In the genomic region with DNA sequence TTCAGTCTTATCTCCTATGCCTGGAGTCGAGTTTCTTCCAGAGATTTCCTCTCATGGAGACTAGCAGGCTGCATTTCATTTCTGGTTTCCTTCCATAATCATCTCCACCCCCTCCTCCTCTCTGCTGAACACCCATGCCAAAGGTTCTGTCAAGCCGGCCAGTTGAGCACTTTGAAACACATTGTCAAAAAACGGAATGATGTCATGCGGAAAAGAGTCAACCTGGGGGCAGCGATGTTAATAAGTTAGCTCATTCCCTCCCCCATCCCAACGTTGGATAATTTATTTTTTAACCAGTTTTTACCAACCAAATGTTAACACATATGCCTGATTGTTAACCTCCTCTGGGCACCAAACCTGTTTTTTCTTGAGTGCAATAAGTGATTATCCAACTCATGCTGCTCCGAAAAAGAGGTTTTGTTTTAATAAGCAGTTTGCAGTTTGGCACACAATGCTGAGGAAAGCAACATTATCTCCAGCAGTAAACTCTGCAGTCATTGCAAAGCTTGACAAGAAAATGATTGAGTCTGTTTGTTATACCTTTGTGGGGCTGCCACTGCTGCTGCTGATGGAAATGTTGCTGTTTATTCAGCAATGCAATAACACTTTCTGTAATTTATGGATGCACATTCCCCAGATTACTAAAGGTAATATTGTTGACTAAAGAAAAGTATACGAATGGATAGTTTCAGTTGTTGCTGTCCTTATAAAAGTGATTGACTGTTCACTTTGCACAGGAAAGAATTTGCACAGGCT, we compare ENCODE assay signal across 1 cellular context.
TF ChIP-seq lines count a peak whose summit lies in the region.

No MANE protein-coding gene starts in this region.

TF ChIP-seq in HEK293, 187 proteins besides CTCF, POLR2A, EP300 and RAD21 (continued from another document and continues in another):
- TF ChIP-seq, protein P1, sequence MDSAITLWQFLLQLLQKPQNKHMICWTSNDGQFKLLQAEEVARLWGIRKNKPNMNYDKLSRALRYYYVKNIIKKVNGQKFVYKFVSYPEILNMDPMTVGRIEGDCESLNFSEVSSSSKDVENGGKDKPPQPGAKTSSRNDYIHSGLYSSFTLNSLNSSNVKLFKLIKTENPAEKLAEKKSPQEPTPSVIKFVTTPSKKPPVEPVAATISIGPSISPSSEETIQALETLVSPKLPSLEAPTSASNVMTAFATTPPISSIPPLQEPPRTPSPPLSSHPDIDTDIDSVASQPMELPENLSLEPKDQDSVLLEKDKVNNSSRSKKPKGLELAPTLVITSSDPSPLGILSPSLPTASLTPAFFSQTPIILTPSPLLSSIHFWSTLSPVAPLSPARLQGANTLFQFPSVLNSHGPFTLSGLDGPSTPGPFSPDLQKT (IDR thresholded peaks at IDR 0.05; ENCODE audit: borderline replicate concordance, low read depth, low read length), result no peak
- peak; percentile 89 for TF ChIP-seq GFI1B (tag by site-specific recombination; IDR thresholded peaks at IDR 0.05)
- no peak for TF ChIP-seq ZFP41 (tag by site-specific recombination; IDR thresholded peaks at IDR 0.05; ENCODE audit: borderline replicate concordance)
- peak; percentile 77 for TF ChIP-seq ZNF2 (tag by site-specific recombination; IDR thresholded peaks at IDR 0.05)
- TF ChIP-seq, protein P2, sequence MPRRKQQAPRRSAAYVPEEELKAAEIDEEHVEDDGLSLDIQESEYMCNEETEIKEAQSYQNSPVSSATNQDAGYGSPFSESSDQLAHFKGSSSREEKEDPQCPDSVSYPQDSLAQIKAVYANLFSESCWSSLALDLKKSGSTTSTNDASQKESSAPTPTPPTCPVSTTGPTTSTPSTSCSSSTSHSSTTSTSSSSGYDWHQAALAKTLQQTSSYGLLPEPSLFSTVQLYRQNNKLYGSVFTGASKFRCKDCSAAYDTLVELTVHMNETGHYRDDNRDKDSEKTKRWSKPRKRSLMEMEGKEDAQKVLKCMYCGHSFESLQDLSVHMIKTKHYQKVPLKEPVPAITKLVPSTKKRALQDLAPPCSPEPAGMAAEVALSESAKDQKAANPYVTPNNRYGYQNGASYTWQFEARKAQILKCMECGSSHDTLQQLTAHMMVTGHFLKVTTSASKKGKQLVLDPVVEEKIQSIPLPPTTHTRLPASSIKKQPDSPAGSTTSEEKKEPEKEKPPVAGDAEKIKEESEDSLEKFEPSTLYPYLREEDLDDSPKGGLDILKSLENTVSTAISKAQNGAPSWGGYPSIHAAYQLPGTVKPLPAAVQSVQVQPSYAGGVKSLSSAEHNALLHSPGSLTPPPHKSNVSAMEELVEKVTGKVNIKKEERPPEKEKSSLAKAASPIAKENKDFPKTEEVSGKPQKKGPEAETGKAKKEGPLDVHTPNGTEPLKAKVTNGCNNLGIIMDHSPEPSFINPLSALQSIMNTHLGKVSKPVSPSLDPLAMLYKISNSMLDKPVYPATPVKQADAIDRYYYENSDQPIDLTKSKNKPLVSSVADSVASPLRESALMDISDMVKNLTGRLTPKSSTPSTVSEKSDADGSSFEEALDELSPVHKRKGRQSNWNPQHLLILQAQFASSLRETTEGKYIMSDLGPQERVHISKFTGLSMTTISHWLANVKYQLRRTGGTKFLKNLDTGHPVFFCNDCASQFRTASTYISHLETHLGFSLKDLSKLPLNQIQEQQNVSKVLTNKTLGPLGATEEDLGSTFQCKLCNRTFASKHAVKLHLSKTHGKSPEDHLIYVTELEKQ (tag by site-specific recombination; IDR thresholded peaks at IDR 0.05; ENCODE audit: borderline replicate concordance), result no peak; the same call in none of the 2 replicates
- TF ChIP-seq, protein P3, sequence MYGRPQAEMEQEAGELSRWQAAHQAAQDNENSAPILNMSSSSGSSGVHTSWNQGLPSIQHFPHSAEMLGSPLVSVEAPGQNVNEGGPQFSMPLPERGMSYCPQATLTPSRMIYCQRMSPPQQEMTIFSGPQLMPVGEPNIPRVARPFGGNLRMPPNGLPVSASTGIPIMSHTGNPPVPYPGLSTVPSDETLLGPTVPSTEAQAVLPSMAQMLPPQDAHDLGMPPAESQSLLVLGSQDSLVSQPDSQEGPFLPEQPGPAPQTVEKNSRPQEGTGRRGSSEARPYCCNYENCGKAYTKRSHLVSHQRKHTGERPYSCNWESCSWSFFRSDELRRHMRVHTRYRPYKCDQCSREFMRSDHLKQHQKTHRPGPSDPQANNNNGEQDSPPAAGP (tag by site-specific recombination; IDR thresholded peaks at IDR 0.05), result peak; percentile 61; the same call in 1 of the 2 replicates
- TF ChIP-seq, protein P4, sequence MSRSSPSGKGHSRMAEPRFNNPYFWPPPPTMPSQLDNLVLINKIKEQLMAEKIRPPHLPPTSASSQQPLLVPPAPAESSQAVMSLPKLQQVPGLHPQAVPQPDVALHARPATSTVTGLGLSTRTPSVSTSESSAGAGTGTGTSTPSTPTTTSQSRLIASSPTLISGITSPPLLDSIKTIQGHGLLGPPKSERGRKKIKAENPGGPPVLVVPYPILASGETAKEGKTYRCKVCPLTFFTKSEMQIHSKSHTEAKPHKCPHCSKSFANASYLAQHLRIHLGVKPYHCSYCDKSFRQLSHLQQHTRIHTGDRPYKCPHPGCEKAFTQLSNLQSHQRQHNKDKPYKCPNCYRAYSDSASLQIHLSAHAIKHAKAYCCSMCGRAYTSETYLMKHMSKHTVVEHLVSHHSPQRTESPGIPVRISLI (tag by site-specific recombination; IDR thresholded peaks at IDR 0.05), result peak; percentile 69; the same call in 1 of the 2 replicates
- TF ChIP-seq ZNF48 (tag by site-specific recombination; IDR thresholded peaks at IDR 0.05), result no peak
- TF ChIP-seq, protein P5, sequence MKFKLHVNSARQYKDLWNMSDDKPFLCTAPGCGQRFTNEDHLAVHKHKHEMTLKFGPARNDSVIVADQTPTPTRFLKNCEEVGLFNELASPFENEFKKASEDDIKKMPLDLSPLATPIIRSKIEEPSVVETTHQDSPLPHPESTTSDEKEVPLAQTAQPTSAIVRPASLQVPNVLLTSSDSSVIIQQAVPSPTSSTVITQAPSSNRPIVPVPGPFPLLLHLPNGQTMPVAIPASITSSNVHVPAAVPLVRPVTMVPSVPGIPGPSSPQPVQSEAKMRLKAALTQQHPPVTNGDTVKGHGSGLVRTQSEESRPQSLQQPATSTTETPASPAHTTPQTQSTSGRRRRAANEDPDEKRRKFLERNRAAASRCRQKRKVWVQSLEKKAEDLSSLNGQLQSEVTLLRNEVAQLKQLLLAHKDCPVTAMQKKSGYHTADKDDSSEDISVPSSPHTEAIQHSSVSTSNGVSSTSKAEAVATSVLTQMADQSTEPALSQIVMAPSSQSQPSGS (tag by site-specific recombination; IDR thresholded peaks at IDR 0.05; ENCODE audit: low read depth), result peak; percentile 97
- no peak for TF ChIP-seq ZNF140 (tag by site-specific recombination; IDR thresholded peaks at IDR 0.05)
- TF ChIP-seq ZNF610 (tag by site-specific recombination; IDR thresholded peaks at IDR 0.05; ENCODE audit: borderline replicate concordance), result no peak
- no peak for TF ChIP-seq ZNF211 (tag by site-specific recombination; IDR thresholded peaks at IDR 0.05; ENCODE audit: low read depth)
- no peak for TF ChIP-seq ZNF677 (tag by site-specific recombination; IDR thresholded peaks at IDR 0.05)
- TF ChIP-seq MZF1 (tag by site-specific recombination; IDR thresholded peaks at IDR 0.05; ENCODE audit: borderline replicate concordance), result peak; percentile 77; the same call in 1 of the 2 replicates
- no peak for TF ChIP-seq ZNF214 (tag by site-specific recombination; IDR thresholded peaks at IDR 0.05; ENCODE audit: borderline replicate concordance)
- no peak for TF ChIP-seq ZNF311 (tag by site-specific recombination; IDR thresholded peaks at IDR 0.05; ENCODE audit: borderline replicate concordance)
- no peak for TF ChIP-seq KLF16 (tag by site-specific recombination; IDR thresholded peaks at IDR 0.05)
- TF ChIP-seq SP7 (tag by site-specific recombination; IDR thresholded peaks at IDR 0.05), result peak; percentile 97
- TF ChIP-seq, protein P6, sequence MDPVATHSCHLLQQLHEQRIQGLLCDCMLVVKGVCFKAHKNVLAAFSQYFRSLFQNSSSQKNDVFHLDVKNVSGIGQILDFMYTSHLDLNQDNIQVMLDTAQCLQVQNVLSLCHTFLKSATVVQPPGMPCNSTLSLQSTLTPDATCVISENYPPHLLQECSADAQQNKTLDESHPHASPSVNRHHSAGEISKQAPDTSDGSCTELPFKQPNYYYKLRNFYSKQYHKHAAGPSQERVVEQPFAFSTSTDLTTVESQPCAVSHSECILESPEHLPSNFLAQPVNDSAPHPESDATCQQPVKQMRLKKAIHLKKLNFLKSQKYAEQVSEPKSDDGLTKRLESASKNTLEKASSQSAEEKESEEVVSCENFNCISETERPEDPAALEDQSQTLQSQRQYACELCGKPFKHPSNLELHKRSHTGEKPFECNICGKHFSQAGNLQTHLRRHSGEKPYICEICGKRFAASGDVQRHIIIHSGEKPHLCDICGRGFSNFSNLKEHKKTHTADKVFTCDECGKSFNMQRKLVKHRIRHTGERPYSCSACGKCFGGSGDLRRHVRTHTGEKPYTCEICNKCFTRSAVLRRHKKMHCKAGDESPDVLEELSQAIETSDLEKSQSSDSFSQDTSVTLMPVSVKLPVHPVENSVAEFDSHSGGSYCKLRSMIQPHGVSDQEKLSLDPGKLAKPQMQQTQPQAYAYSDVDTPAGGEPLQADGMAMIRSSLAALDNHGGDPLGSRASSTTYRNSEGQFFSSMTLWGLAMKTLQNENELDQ (tag by site-specific recombination; IDR thresholded peaks at IDR 0.05; ENCODE audit: low read depth), result no peak
- peak; percentile 95 for TF ChIP-seq ZXDB (tag by site-specific recombination; IDR thresholded peaks at IDR 0.05)
- no peak for TF ChIP-seq ZNF747 (tag by site-specific recombination; IDR thresholded peaks at IDR 0.05)
- peak; percentile 45; the same call in 1 of the 2 replicates for TF ChIP-seq ZNF324 (tag by site-specific recombination; IDR thresholded peaks at IDR 0.05)
- no peak for TF ChIP-seq ZNF623 (tag by site-specific recombination; IDR thresholded peaks at IDR 0.05)
- TF ChIP-seq, protein P7, sequence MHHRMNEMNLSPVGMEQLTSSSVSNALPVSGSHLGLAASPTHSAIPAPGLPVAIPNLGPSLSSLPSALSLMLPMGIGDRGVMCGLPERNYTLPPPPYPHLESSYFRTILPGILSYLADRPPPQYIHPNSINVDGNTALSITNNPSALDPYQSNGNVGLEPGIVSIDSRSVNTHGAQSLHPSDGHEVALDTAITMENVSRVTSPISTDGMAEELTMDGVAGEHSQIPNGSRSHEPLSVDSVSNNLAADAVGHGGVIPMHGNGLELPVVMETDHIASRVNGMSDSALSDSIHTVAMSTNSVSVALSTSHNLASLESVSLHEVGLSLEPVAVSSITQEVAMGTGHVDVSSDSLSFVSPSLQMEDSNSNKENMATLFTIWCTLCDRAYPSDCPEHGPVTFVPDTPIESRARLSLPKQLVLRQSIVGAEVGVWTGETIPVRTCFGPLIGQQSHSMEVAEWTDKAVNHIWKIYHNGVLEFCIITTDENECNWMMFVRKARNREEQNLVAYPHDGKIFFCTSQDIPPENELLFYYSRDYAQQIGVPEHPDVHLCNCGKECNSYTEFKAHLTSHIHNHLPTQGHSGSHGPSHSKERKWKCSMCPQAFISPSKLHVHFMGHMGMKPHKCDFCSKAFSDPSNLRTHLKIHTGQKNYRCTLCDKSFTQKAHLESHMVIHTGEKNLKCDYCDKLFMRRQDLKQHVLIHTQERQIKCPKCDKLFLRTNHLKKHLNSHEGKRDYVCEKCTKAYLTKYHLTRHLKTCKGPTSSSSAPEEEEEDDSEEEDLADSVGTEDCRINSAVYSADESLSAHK (tag by site-specific recombination; IDR thresholded peaks at IDR 0.05), result peak; percentile 89
- TF ChIP-seq, protein P8, sequence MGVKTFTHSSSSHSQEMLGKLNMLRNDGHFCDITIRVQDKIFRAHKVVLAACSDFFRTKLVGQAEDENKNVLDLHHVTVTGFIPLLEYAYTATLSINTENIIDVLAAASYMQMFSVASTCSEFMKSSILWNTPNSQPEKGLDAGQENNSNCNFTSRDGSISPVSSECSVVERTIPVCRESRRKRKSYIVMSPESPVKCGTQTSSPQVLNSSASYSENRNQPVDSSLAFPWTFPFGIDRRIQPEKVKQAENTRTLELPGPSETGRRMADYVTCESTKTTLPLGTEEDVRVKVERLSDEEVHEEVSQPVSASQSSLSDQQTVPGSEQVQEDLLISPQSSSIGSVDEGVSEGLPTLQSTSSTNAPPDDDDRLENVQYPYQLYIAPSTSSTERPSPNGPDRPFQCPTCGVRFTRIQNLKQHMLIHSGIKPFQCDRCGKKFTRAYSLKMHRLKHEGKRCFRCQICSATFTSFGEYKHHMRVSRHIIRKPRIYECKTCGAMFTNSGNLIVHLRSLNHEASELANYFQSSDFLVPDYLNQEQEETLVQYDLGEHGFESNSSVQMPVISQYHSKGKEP (tag by site-specific recombination; IDR thresholded peaks at IDR 0.05), result peak; percentile 96
- TF ChIP-seq, protein P9, sequence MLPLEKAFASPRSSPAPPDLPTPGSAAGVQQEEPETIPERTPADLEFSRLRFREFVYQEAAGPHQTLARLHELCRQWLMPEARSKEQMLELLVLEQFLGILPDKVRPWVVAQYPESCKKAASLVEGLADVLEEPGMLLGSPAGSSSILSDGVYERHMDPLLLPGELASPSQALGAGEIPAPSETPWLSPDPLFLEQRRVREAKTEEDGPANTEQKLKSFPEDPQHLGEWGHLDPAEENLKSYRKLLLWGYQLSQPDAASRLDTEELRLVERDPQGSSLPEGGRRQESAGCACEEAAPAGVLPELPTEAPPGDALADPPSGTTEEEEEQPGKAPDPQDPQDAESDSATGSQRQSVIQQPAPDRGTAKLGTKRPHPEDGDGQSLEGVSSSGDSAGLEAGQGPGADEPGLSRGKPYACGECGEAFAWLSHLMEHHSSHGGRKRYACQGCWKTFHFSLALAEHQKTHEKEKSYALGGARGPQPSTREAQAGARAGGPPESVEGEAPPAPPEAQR (tag by site-specific recombination; IDR thresholded peaks at IDR 0.05), result no peak
- TF ChIP-seq ZNF777 (tag by site-specific recombination; IDR thresholded peaks at IDR 0.05; ENCODE audit: borderline replicate concordance), result no peak
- no peak for TF ChIP-seq YY2 (tag by site-specific recombination; IDR thresholded peaks at IDR 0.05)
- TF ChIP-seq, protein P10, sequence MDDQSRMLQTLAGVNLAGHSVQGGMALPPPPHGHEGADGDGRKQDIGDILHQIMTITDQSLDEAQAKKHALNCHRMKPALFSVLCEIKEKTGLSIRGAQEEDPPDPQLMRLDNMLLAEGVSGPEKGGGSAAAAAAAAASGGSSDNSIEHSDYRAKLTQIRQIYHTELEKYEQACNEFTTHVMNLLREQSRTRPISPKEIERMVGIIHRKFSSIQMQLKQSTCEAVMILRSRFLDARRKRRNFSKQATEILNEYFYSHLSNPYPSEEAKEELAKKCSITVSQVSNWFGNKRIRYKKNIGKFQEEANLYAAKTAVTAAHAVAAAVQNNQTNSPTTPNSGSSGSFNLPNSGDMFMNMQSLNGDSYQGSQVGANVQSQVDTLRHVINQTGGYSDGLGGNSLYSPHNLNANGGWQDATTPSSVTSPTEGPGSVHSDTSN (CRISPR knock-in tag; IDR thresholded peaks at IDR 0.05), result no peak
- no peak for TF ChIP-seq ZNF658 (tag by site-specific recombination; IDR thresholded peaks at IDR 0.05)
- TF ChIP-seq ZNF132 (tag by site-specific recombination; IDR thresholded peaks at IDR 0.05; ENCODE audit: borderline replicate concordance), result no peak
- peak; percentile 66; the same call in 1 of the 2 replicates for TF ChIP-seq ZSCAN30 (tag by site-specific recombination; IDR thresholded peaks at IDR 0.05)
- peak; percentile 97 for TF ChIP-seq ZNF843 (tag by site-specific recombination; IDR thresholded peaks at IDR 0.05)
- no peak for TF ChIP-seq ZNF239 (tag by site-specific recombination; IDR thresholded peaks at IDR 0.05)
- TF ChIP-seq, protein P11, sequence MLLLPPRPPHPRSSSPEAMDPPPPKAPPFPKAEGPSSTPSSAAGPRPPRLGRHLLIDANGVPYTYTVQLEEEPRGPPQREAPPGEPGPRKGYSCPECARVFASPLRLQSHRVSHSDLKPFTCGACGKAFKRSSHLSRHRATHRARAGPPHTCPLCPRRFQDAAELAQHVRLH (tag by site-specific recombination; IDR thresholded peaks at IDR 0.05), result peak; percentile 86; the same call in 1 of the 2 replicates
- TF ChIP-seq ZBTB21 (tag by site-specific recombination; IDR thresholded peaks at IDR 0.05), result peak; percentile 68
- peak; percentile 35; the same call in 1 of the 2 replicates for TF ChIP-seq ZFP69B (tag by site-specific recombination; IDR thresholded peaks at IDR 0.05)
- peak; percentile 58; the same call in 1 of the 2 replicates for TF ChIP-seq ZNF391 (tag by site-specific recombination; IDR thresholded peaks at IDR 0.05; ENCODE audit: borderline replicate concordance, low read depth)
